In the genomic region with DNA sequence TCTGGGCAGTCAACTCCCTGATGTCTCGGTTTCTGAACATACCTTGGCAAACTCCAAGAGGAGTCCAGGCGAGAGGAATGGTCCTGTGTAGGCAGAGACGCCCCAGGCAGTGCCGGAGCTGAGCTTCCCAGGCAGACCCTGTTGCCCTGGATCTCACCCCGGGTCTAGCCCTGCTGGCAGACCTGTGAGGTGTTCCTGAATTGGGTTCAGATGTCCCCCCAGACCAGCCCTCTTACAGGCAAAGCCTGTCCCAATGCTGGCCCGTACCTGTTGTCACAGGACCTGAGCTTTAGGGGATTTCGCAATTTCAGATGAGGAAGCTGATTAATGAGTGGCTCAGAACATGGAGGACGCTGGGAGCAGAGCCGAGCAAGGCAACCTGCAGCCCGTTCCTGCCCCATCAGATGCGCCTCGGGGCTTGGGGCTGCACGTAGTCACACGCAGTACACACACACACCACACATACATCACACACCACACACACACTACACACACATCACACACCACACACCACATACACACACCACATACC, we compare ENCODE assay signal across 8 cellular contexts. TPM values are rescaled to one million over a fixed set of nuclear protein-coding genes. Genes with fewer than 3 reads are reported as not detected.
DNase-seq lines count a peak whose midpoint lies in the region; ATAC-seq and TF ChIP-seq lines count a peak whose summit lies in the region.

No MANE protein-coding gene starts in this region.

- in situ Hi-C loops in Caki2 (cut with HindIII; ENCODE audit: low pct_unique_long_range_greater_than_20kb, low sequenced_read_pairs) = no loop called here

- no peak overlapping the region for H3K4me3 Mint-ChIP-seq in osteocyte (ENCODE audit: unreplicated experiment)

- H3K4me1 Mint-ChIP-seq in osteocyte (ENCODE audit: unreplicated experiment) = no peaks in the 10 kb centered on the region

- TF ChIP-seq CTCF in osteocyte (IDR thresholded peaks at IDR 0.05) = no peak

- H3K27me3 Mint-ChIP-seq in osteocyte (ENCODE audit: unreplicated experiment) = peaks cover 26% of the 10 kb centered on the region

- peak; percentile 51 for DNase-seq in Caki2 (ENCODE audit: low read depth)
- DNase-seq in MV-4-11 (lab: John Stamatoyannopoulos, UW) = peak; percentile 53
- DNase-seq in activated CD8-positive, alpha-beta memory T cell treated with anti-CD3 and anti-CD28 coated beads for 4 hours (ENCODE audit: low read depth in 2 of 2) = peak; percentile 10 to 15
- peak; percentile 58 for DNase-seq in iPS-NIHi7 (ENCODE audit: extremely low spot score)
- DNase-seq in stimulated activated CD8-positive, alpha-beta memory T cell treated with anti-CD3 and anti-CD28 coated beads, Interleukin-2, amount 100 ng/mL, for 48 hours (ENCODE audit: low read depth in 2 of 2) = peak; percentile 28 to 39
- DNase-seq in osteocyte (ENCODE audit: extremely low spot score, unreplicated experiment) = no peak
- DNase-seq in germinal center (ENCODE audit: low spot score) = no peak

- peaks cover 6% of the 10 kb centered on the region for H3K36me3 Mint-ChIP-seq in osteocyte (ENCODE audit: unreplicated experiment)

- no peaks in the 10 kb centered on the region for H3K9me3 Mint-ChIP-seq in osteocyte (ENCODE audit: unreplicated experiment)

- ATAC-seq in GM21526 (IDR thresholded peaks at IDR 0.05; ENCODE audit: low FRiP score, unreplicated experiment) = no peak

- no peak overlapping the region for H3K27ac Mint-ChIP-seq in osteocyte (ENCODE audit: unreplicated experiment)

RNA-seq across cellular contexts. Expression of a gene that starts 38.5 kb away (rescaled TPM):
- 10.1 and 14.6 TPM in 2 replicates for total RNA-seq in Caki2 (2014; rRNA removed; shearing (Covaris generic); ENCODE audit: low replicate concordance)
- total RNA-seq in osteocyte = 8.5 and 12.3 TPM in 2 replicates

Comparison
In these comparisons a context has a peak if more than half of its experiments do, and no peak if none do; other contexts are left out.
1. DNase-seq: peak in Caki2 (single experiment), MV-4-11 (single experiment), activated CD8-positive, alpha-beta memory T cell treated with anti-CD3 and anti-CD28 coated beads for 4 hours (2 of 2), iPS-NIHi7 (single experiment) and stimulated activated CD8-positive, alpha-beta memory T cell treated with anti-CD3 and anti-CD28 coated beads, Interleukin-2, amount 100 ng/mL, for 48 hours (2 of 2); none in osteocyte (single experiment) and germinal center (single experiment).